In genomic region chr11:68271781-68272608, GRCh38 we compare ENCODE assay signal across 1 cellular context.
TF ChIP-seq lines count a peak whose summit lies in the region.

TSS of gene C11orf24 (minus strand) at chr11:68271973. CDS start at chr11:68263767, 8,206 bp downstream.

TF ChIP-seq in K562, 482 proteins besides CTCF, POLR2A, EP300 and RAD21 (continued from another document and continues in another):
- TF ChIP-seq SFPQ (IDR thresholded peaks at IDR 0.05; ENCODE audit: low read depth, low read length) (no peak), CHD1 (IDR thresholded peaks at IDR 0.05; ENCODE audit: low read length) (no peak), SPI1 (IDR thresholded peaks at IDR 0.05; ENCODE audit: borderline replicate concordance, low read depth, low read length) (peak; percentile 37; the same call in 1 of the 2 replicates), TGIF2 (CRISPR knock-in tag; IDR thresholded peaks at IDR 0.05) (0 out of 2 replicates have a peak, but pooled peaks have one; percentile 71), STAT6 (CRISPR knock-in tag; IDR thresholded peaks at IDR 0.05) (no peak), CCAR2 (IDR thresholded peaks at IDR 0.05; ENCODE audit: low read depth, low read length) (no peak), CBX1 (IDR thresholded peaks at IDR 0.05; ENCODE audit: low read depth) (peak; percentile 75; the same call in 1 of the 2 replicates), ESRRB (CRISPR knock-in tag; IDR thresholded peaks at IDR 0.05; ENCODE audit: borderline replicate concordance) (no peak), ZNF324 (CRISPR knock-in tag; IDR thresholded peaks at IDR 0.05) (no peak), SIN3B (IDR thresholded peaks at IDR 0.05; ENCODE audit: low read depth) (peak; percentile 56; the same call in 1 of the 2 replicates), ZNF407 (IDR thresholded peaks at IDR 0.05; ENCODE audit: low read depth) (no peak), TBL1XR1 (IDR thresholded peaks at IDR 0.05; ENCODE audit: low read length in 2 of 2) (no peak; a peak in 1 of 4 replicates), ESRRA (IDR thresholded peaks at IDR 0.05; ENCODE audit: borderline replicate concordance, low read depth) (peak; percentile 60; the same call in 1 of the 2 replicates), ARID1B (IDR thresholded peaks at IDR 0.05) (peak; percentile 17; the same call in 1 of the 2 replicates), NCOA4 (IDR thresholded peaks at IDR 0.05; ENCODE audit: partially characterized antibody) (no peak), ZBTB40 (IDR thresholded peaks at IDR 0.05) (peak; percentile 91), ZBTB40 (CRISPR knock-in tag; IDR thresholded peaks at IDR 0.05) (0 out of 2 replicates have a peak, but pooled peaks have one; percentile 29), CREBBP (IDR thresholded peaks at IDR 0.05; ENCODE audit: low read depth, low read length) (no peak), MAFG (tag; conservative IDR thresholded peaks at IDR 0.05) (no peak), ZNF449 (CRISPR knock-in tag; IDR thresholded peaks at IDR 0.05) (no peak), TCF3 (CRISPR knock-in tag; IDR thresholded peaks at IDR 0.05) (0 out of 2 replicates have a peak, but pooled peaks have one; percentile 18), ZNF232 (CRISPR knock-in tag; IDR thresholded peaks at IDR 0.05) (0 out of 2 replicates have a peak, but pooled peaks have one; percentile 39), GABPA (tag; conservative IDR thresholded peaks at IDR 0.05; ENCODE audit: low read depth) (peak; percentile 98), ZNF785 (CRISPR knock-in tag; IDR thresholded peaks at IDR 0.05) (no peak), HDAC3 (IDR thresholded peaks at IDR 0.05; ENCODE audit: borderline replicate concordance, partially characterized antibody) (no peak), RBFOX2 (IDR thresholded peaks at IDR 0.05; ENCODE audit: low read depth, low read length) (peak; percentile 99), ELF2 (CRISPR knock-in tag; IDR thresholded peaks at IDR 0.05) (no peak)
- TF ChIP-seq, protein P1, sequence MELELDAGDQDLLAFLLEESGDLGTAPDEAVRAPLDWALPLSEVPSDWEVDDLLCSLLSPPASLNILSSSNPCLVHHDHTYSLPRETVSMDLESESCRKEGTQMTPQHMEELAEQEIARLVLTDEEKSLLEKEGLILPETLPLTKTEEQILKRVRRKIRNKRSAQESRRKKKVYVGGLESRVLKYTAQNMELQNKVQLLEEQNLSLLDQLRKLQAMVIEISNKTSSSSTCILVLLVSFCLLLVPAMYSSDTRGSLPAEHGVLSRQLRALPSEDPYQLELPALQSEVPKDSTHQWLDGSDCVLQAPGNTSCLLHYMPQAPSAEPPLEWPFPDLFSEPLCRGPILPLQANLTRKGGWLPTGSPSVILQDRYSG (tag; conservative IDR thresholded peaks at IDR 0.05; ENCODE audit: low read depth) = 0 out of 2 replicates have a peak, but pooled peaks have one; percentile 39
- TF ChIP-seq, protein P2, sequence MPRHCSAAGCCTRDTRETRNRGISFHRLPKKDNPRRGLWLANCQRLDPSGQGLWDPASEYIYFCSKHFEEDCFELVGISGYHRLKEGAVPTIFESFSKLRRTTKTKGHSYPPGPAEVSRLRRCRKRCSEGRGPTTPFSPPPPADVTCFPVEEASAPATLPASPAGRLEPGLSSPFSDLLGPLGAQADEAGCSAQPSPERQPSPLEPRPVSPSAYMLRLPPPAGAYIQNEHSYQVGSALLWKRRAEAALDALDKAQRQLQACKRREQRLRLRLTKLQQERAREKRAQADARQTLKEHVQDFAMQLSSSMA (CRISPR knock-in tag; IDR thresholded peaks at IDR 0.05) = no peak
